In genomic region chr1:26774462-26774861, GRCh38 we compare ENCODE assay signal across 2 cellular contexts.
TF ChIP-seq lines count a peak whose summit lies in the region.

No MANE protein-coding gene starts in this region.

TF ChIP-seq in HCT116, 20 proteins besides CTCF, POLR2A, EP300 and RAD21:
- TF ChIP-seq POLR2AphosphoS5 (IDR thresholded peaks at IDR 0.05; ENCODE audit: low read depth, low read length) (no peak; the same call in 1 of the 2 replicates), EZH2phosphoT487 (IDR thresholded peaks at IDR 0.05; ENCODE audit: borderline replicate concordance) (no peak), EGR1 (IDR thresholded peaks at IDR 0.05; ENCODE audit: low read depth) (no peak), REST (IDR thresholded peaks at IDR 0.05; ENCODE audit: low read depth) (no peak), CBX3 (IDR thresholded peaks at IDR 0.05; ENCODE audit: low read depth) (no peak), ZBTB33 (IDR thresholded peaks at IDR 0.05; ENCODE audit: extremely low read depth, insufficient replicate concordance, low read length) (no peak), SRF (IDR thresholded peaks at IDR 0.05; ENCODE audit: low read depth) (no peak), MAX (IDR thresholded peaks at IDR 0.05) (no peak), ZNF274 (IDR thresholded peaks at IDR 0.05; ENCODE audit: low read depth, low read length) (no peak), ELF1 (IDR thresholded peaks at IDR 0.05; ENCODE audit: borderline replicate concordance, low read depth) (no peak), CEBPB (IDR thresholded peaks at IDR 0.05; ENCODE audit: low read depth) (no peak), SIN3A (IDR thresholded peaks at IDR 0.05; ENCODE audit: low read depth) (no peak)

TF ChIP-seq in K562, 482 proteins besides CTCF, POLR2A, EP300 and RAD21:
- TF ChIP-seq POLR2G (IDR thresholded peaks at IDR 0.05; ENCODE audit: low read depth, low read length) = peak; percentile 68
- TF ChIP-seq STAG1 (CRISPR knock-in tag; IDR thresholded peaks at IDR 0.05; ENCODE audit: borderline replicate concordance) = 0 out of 2 replicates have a peak, but pooled peaks have one; percentile 12
- TF ChIP-seq LEF1 (IDR thresholded peaks at IDR 0.05) = no peak
- no peak for TF ChIP-seq PTTG1 (tag; IDR thresholded peaks at IDR 0.05; ENCODE audit: low read depth)
- peak; percentile 88 for TF ChIP-seq RBM22 (IDR thresholded peaks at IDR 0.05; ENCODE audit: low read depth, low read length, poor library complexity, severe bottlenecking)
- TF ChIP-seq MTA3 (IDR thresholded peaks at IDR 0.05; ENCODE audit: borderline replicate concordance) = no peak
